21 cellular contexts compared by ENCODE assay signal in the genomic region with DNA sequence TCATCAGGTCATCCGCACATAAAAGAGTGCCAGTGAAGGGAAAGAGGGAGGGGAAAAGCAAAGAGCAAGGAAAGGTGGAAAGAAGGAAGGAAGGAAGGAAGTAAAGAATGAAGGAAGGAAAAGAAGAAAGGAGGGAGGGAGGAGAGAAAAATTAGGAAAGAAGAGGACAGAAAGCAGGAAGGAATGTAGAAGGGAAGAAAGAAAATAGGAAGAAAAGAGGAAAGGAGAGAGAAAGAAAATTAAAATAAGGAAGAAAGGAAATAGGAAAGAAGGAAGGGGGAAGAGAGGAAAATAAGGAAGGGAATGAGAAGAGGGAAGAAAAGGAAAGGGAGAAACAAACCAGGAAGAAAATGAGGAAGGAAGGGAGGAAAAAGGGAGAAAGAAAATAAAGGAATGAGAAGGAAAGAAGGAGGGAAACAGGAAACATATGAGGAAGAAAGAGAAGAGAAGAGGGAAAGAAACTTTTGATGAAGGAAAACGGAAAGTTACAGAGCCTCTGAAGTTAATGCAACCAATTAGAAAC.
DNase-seq lines count a peak whose midpoint lies in the region; ATAC-seq, FAIRE-seq and TF ChIP-seq lines count a peak whose summit lies in the region.
"Had no signal": no experiment of that assay in that cellular context is flagged by ENCODE, and none has a peak within 500 bp of the region (broad histone marks: within the 10 kb centered on the region; RNA-seq: fewer than 3 reads in every experiment).

No MANE protein-coding gene starts in this region.

- TF ChIP-seq CTCF in natural killer cell (IDR thresholded peaks at IDR 0.05), result no peak

- H3K9me3 ChIP-seq in T-helper 17 cell (ENCODE audit: control insufficient read depth, low read length, poor library complexity, severe bottlenecking), result no peaks in the 10 kb centered on the region
- H3K9me3 ChIP-seq: A549, SJSA1 had no signal

- peaks cover 27 to 47% of the 10 kb centered on the region in 2 donors for H3K4me1 Mint-ChIP-seq in natural killer cell treated with Interleukin-12 subunit alpha and Interleukin-12 subunit beta and Interleukin-15 and Interleukin-18, amount 100 ng/mL, for 72 hours (ENCODE audit: low read depth in 2 of 2)
- peaks cover 47 to 53% of the 10 kb centered on the region in 2 donors for H3K4me1 Mint-ChIP-seq in natural killer cell
- H3K4me1 Mint-ChIP-seq in T-helper 17 cell, result peaks cover 26% of the 10 kb centered on the region
- H3K4me1 Mint-ChIP-seq in memory B cell, result peaks cover 26% of the 10 kb centered on the region

- no peak for FAIRE-seq in GM19239 (lab: Jason Lieb, UNC)
- FAIRE-seq: A549 had no signal

- intact Hi-C loops in natural killer cell (cut with micrococcal nuclease), result no loop called here

- peak overlapping the region; percentile 31 to 81 for H3K27ac Mint-ChIP-seq in natural killer cell treated with Interleukin-12 subunit alpha and Interleukin-12 subunit beta and Interleukin-15 and Interleukin-18, amount 100 ng/mL, for 72 hours
- H3K27ac Mint-ChIP-seq in natural killer cell, result peak overlapping the region in 1 of 2 donors; percentile 17
- peak overlapping the region; percentile 67 for H3K27ac Mint-ChIP-seq in T-helper 17 cell
- peak overlapping the region; percentile 54 for H3K27ac Mint-ChIP-seq in memory B cell
- H3K27ac Mint-ChIP-seq: GM23338 had no signal

- ATAC-seq in natural killer cell treated with Interleukin-12 subunit alpha and Interleukin-12 subunit beta and Interleukin-15 and Interleukin-18, amount 100 ng/mL, for 72 hours, result no peak
- ATAC-seq in natural killer cell (no peak), T-helper 17 cell (no peak), memory B cell (ENCODE audit: low read depth) (no peak), GM18870 (IDR thresholded peaks at IDR 0.05; ENCODE audit: unreplicated experiment) (no peak)
- ATAC-seq: Right ventricle myocardium inferior had no signal

- H3K27me3 Mint-ChIP-seq in natural killer cell treated with Interleukin-12 subunit alpha and Interleukin-12 subunit beta and Interleukin-15 and Interleukin-18, amount 100 ng/mL, for 72 hours, result no peaks in the 10 kb centered on the region
- H3K27me3 Mint-ChIP-seq in natural killer cell (ENCODE audit: low read depth in 2 of 2) (no peaks in the 10 kb centered on the region), T-helper 17 cell (no peaks in the 10 kb centered on the region), memory B cell (no peaks in the 10 kb centered on the region)
- H3K27me3 Mint-ChIP-seq: B cell; CD4-positive, CD25-positive, alpha-beta regulatory T cell had no signal

- H3K36me3 Mint-ChIP-seq in natural killer cell treated with Interleukin-12 subunit alpha and Interleukin-12 subunit beta and Interleukin-15 and Interleukin-18, amount 100 ng/mL, for 72 hours, result peaks cover 5% of the 10 kb centered on the region
- H3K36me3 Mint-ChIP-seq in natural killer cell, result no peaks in the 10 kb centered on the region
- peaks cover 8% of the 10 kb centered on the region for H3K36me3 Mint-ChIP-seq in T-helper 17 cell (ENCODE audit: low read depth)
- H3K36me3 Mint-ChIP-seq in memory B cell, result peaks cover 7% of the 10 kb centered on the region

- peak overlapping the region; percentile 26 for H3K4me3 Mint-ChIP-seq in natural killer cell treated with Interleukin-12 subunit alpha and Interleukin-12 subunit beta and Interleukin-15 and Interleukin-18, amount 100 ng/mL, for 72 hours
- H3K4me3 Mint-ChIP-seq in natural killer cell (no peak overlapping the region), T-helper 17 cell (no peak overlapping the region), memory B cell (peak overlapping the region; percentile 71)
- H3K4me3 Mint-ChIP-seq: GM23338 had no signal

- H3K9me3 Mint-ChIP-seq in natural killer cell treated with Interleukin-12 subunit alpha and Interleukin-12 subunit beta and Interleukin-15 and Interleukin-18, amount 100 ng/mL, for 72 hours, result no peaks in the 10 kb centered on the region
- H3K9me3 Mint-ChIP-seq in natural killer cell (no peaks in the 10 kb centered on the region), memory B cell (no peaks in the 10 kb centered on the region)
- H3K9me3 Mint-ChIP-seq: CD4-positive, CD25-positive, alpha-beta regulatory T cell; GM23338 had no signal

- no peak for DNase-seq in natural killer cell treated with Interleukin-12 subunit alpha and Interleukin-12 subunit beta and Interleukin-15 and Interleukin-18, amount 100 ng/mL, for 72 hours (ENCODE audit: low spot score)
- DNase-seq in natural killer cell (no peak), T-helper 17 cell (no peak), memory B cell (ENCODE audit: low spot score in 2 of 2) (no peak), cerebellum (ENCODE audit: low spot score) (no peak), GM19239 (ENCODE audit: insufficient read length, low spot score) (no peak)
- DNase-seq: CD4-positive, CD25-positive, alpha-beta regulatory T cell; COR-L47; DMS79; HCEC 1CT; NCI-H1105 treated with DMSO at 0.1 percent for 48 hours; NCI-H2029 treated with DMSO at 0.1 percent for 48 hours; NCI-H2171; NCI-H345; NCI-H526 had no signal

Comparison
In these comparisons a context has a peak if more than half of its experiments do, and no peak if none do; other contexts are left out.
1. H3K4me3 Mint-ChIP-seq: peak in natural killer cell treated with Interleukin-12 subunit alpha and Interleukin-12 subunit beta and Interleukin-15 and Interleukin-18, amount 100 ng/mL, for 72 hours (single experiment) and memory B cell (single experiment); none in natural killer cell (single experiment) and T-helper 17 cell (single experiment).